In genomic region chr22:50200333-50201190, GRCh38 we compare ENCODE assay signal across 1 cellular context.
TF ChIP-seq lines count a peak whose summit lies in the region.

Gene SELENOO (plus strand): TSS chr22:50201011. CDS start chr22:50201037, 26 bp downstream.

TF ChIP-seq in H1, 55 proteins besides CTCF, POLR2A, EP300 and RAD21:
- no peak for TF ChIP-seq RBBP5 (IDR thresholded peaks at IDR 0.05; ENCODE audit: borderline replicate concordance, low read depth, low read length)
- TF ChIP-seq PHF8 (conservative IDR thresholded peaks at IDR 0.05; ENCODE audit: low read depth, low read length), result peak; percentile 78
- peak; percentile 18; the same call in 1 of the 2 replicates for TF ChIP-seq YY1 (IDR thresholded peaks at IDR 0.05; ENCODE audit: low read depth, low read length)
- no peak for TF ChIP-seq HDAC6 (IDR thresholded peaks at IDR 0.05; ENCODE audit: low read depth, low read length)
- no peak for TF ChIP-seq TBP (IDR thresholded peaks at IDR 0.05; ENCODE audit: low read depth, low read length)
- TF ChIP-seq E2F6 (IDR thresholded peaks at IDR 0.05), result no peak; the same call in 1 of the 2 replicates
- TF ChIP-seq NANOG (IDR thresholded peaks at IDR 0.05; ENCODE audit: insufficient read depth, low read depth, low read length, poor library complexity, severe bottlenecking), result no peak
- no peak for TF ChIP-seq GTF2F1 (IDR thresholded peaks at IDR 0.05; ENCODE audit: borderline replicate concordance, low read depth, low read length)
- no peak for TF ChIP-seq EGR1 (IDR thresholded peaks at IDR 0.05; ENCODE audit: borderline replicate concordance, low read depth, low read length)
- TF ChIP-seq KDM1A (IDR thresholded peaks at IDR 0.05; ENCODE audit: borderline replicate concordance, low read length), result no peak
- peak; percentile 51 for TF ChIP-seq TAF1 (IDR thresholded peaks at IDR 0.05; ENCODE audit: low read depth, low read length)
- TF ChIP-seq SIX5 (IDR thresholded peaks at IDR 0.05; ENCODE audit: low read depth, low read length), result no peak
- no peak for TF ChIP-seq CHD7 (IDR thresholded peaks at IDR 0.05; ENCODE audit: insufficient replicate concordance, low read length)
- TF ChIP-seq ZNF274 (IDR thresholded peaks at IDR 0.05; ENCODE audit: borderline replicate concordance, extremely low read depth, low read length), result no peak
- TF ChIP-seq RXRA (IDR thresholded peaks at IDR 0.05; ENCODE audit: insufficient read depth, low read depth, low read length), result no peak
- peak; percentile 50 for TF ChIP-seq CREB1 (IDR thresholded peaks at IDR 0.05)
- no peak for TF ChIP-seq POU5F1 (IDR thresholded peaks at IDR 0.05; ENCODE audit: low read depth, low read length)
- peak in 1 of 2 experiments; percentile 35; a peak in 1 of 4 replicates for TF ChIP-seq SIN3A (conservative IDR thresholded peaks at IDR 0.05 in 1 of 2, IDR thresholded peaks at IDR 0.05 in 1 of 2; ENCODE audit: low read depth in 1 of 2, low read length in 2 of 2)
- no peak for TF ChIP-seq CBX8 (IDR thresholded peaks at IDR 0.05; ENCODE audit: borderline replicate concordance, low read depth, low read length)
- TF ChIP-seq SAP30 (IDR thresholded peaks at IDR 0.05; ENCODE audit: insufficient read depth, insufficient replicate concordance, low read length), result no peak
- peak; percentile 78 for TF ChIP-seq KDM4A (IDR thresholded peaks at IDR 0.05; ENCODE audit: low read depth, low read length, severe bottlenecking)
- 0 out of 2 replicates have a peak, but pooled peaks have one; percentile 27 for TF ChIP-seq SP1 (IDR thresholded peaks at IDR 0.05; ENCODE audit: low read depth, low read length)
- no peak for TF ChIP-seq CHD1 (IDR thresholded peaks at IDR 0.05; ENCODE audit: low read depth, low read length)
- no peak for TF ChIP-seq CHD2 (IDR thresholded peaks at IDR 0.05; ENCODE audit: low read length)
- TF ChIP-seq EZH2 (IDR thresholded peaks at IDR 0.05; ENCODE audit: low read depth, low read length, severe bottlenecking), result no peak
- peak; percentile 37; the same call in 1 of the 2 replicates for TF ChIP-seq SP2 (IDR thresholded peaks at IDR 0.05; ENCODE audit: low read length)
- peak; percentile 76 for TF ChIP-seq GABPA (IDR thresholded peaks at IDR 0.05; ENCODE audit: borderline replicate concordance, insufficient read depth, low read length)
- TF ChIP-seq NRF1 (IDR thresholded peaks at IDR 0.05; ENCODE audit: low read depth, low read length), result no peak
TF ChIP-seq in H1: peak in this region for 9.
